ENCODE assay signal across 20 cellular contexts in genomic region chr2:207012461-207012860, GRCh38.
DNase-seq lines count a peak whose midpoint lies in the region; ATAC-seq and TF ChIP-seq lines count a peak whose summit lies in the region.
"Had no signal": no experiment of that assay in that cellular context is flagged by ENCODE, and none has a peak within 500 bp of the region (broad histone marks: within the 10 kb centered on the region; RNA-seq: fewer than 3 reads in every experiment).

No MANE protein-coding gene starts in this region.

- DNase-seq in Daoy (ENCODE audit: low read depth) (peak; percentile 41), LHCN-M2 (ENCODE audit: low read depth) (peak; percentile 26), dermis blood vessel endothelial cell (peak; percentile 51), iris pigment epithelial cell (ENCODE audit: low read depth) (peak; percentile 69), erythroblast (lab: John Stamatoyannopoulos, UW) (no peak), NCI-H526 treated with DMSO at 0.1 percent for 48 hours (lab: John Stamatoyannopoulos, UW) (no peak)
- DNase-seq in NK-92 treated with Interleukin-12 subunit alpha and Interleukin-12 subunit beta, amount 100 ng/mL, for 24 hours (lab: John Stamatoyannopoulos, UW) = no peak
- DNase-seq: DND-41; effector CD8-positive, alpha-beta T cell; H7; heart right ventricle; KG1; left ventricle myocardium superior; NCI-H1930; NCI-H2227 treated with DMSO at 0.1 percent for 48 hours; Peyer's patch; right lobe of liver; SK-N-SH; WERI-Rb-1 had no signal

- ATAC-seq in GM19463 (IDR thresholded peaks at IDR 0.05; ENCODE audit: unreplicated experiment) = no peak
- ATAC-seq: left ventricle myocardium superior, right lobe of liver had no signal

- no peak for TF ChIP-seq POLR2A in erythroblast (IDR thresholded peaks at IDR 0.05; ENCODE audit: low read length)

Comparison
In these comparisons a context has a peak if more than half of its experiments do, and no peak if none do; other contexts are left out.
1. DNase-seq: peak in Daoy (single experiment), LHCN-M2 (single experiment), dermis blood vessel endothelial cell (single experiment) and iris pigment epithelial cell (single experiment); none in erythroblast (0 of 2), NCI-H526 treated with DMSO at 0.1 percent for 48 hours (single experiment) and NK-92 treated with Interleukin-12 subunit alpha and Interleukin-12 subunit beta, amount 100 ng/mL, for 24 hours (single experiment).